In the genomic region with DNA sequence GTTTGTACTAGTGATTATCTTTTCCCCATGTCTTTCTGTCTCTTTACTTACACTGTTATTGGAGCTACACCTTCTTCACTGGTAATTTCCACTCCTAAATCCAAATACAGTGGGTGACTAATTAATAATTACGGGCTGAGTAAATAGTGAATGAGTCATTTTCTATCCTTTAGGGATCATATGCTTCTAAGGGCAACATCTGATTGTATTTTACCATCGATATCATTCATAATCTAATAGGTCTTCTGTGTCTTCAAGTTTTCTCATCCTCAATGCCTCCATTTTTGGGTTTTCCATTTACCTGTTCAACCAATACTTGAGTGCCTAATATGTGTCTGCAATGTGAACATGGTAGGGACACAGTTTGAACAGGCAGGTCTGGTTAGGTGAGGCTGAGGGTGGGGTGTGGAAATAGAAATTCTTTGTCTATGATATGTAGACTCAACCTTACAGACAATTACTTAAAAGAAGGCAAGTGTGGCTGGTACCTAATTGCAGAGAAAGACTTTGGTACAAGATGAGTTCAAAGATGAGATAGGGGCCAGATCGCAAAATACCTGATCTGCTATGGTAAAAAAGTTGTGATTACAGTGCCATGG, we compare ENCODE assay signal across 20 cellular contexts. TPM values are rescaled to one million over a fixed set of nuclear protein-coding genes. Genes with fewer than 3 reads are reported as not detected.
"Had no signal": no experiment of that assay in that cellular context is flagged by ENCODE, and none has a peak within 500 bp of the region (broad histone marks: within the 10 kb centered on the region; RNA-seq: fewer than 3 reads in every experiment).

No MANE protein-coding gene starts in this region.

- H3K9me3 ChIP-seq: gastrocnemius medialis, left lung, right atrium auricular region, suprapubic skin, transverse colon, vagina had no signal

- H3K4me1 ChIP-seq: left lung, suprapubic skin, vagina had no signal

- H3K4me3 ChIP-seq: cardiac muscle cell, gastrocnemius medialis, left lung, right atrium auricular region, suprapubic skin, transverse colon, vagina had no signal

- DNase-seq: activated CD4-positive, alpha-beta T cell treated with anti-CD3 and anti-CD28 coated beads, Interleukin-2, amount 50 U/mL, for 4 hours; activated gamma-delta T cell treated with Interleukin-2 at 50 U/mL for 16 hours; effector CD8-positive, alpha-beta T cell; gastrocnemius medialis; head of caudate nucleus; kidney; left lung; nephron progenitor cell; occipital lobe; stimulated activated CD4-positive, alpha-beta T cell treated with anti-CD3 and anti-CD28 coated beads, Interleukin-15, amount 100 ng/mL, for 24 hours; stimulated activated CD4-positive, alpha-beta T cell treated with anti-CD3 and anti-CD28 coated beads, Interleukin-4, amount 100 ng/mL, for 1 hour; stimulated activated naive CD8-positive, alpha-beta T cell treated with anti-CD3 and anti-CD28 coated beads, Interleukin-15, amount 100 ng/mL, for 72 hours; transverse colon had no signal

- H3K27me3 ChIP-seq: cardiac muscle cell, gastrocnemius medialis, left lung, right atrium auricular region, suprapubic skin, transverse colon, vagina had no signal

- H3K27ac ChIP-seq: cardiac muscle cell, gastrocnemius medialis, left lung, right atrium auricular region, suprapubic skin, transverse colon, vagina had no signal

- ATAC-seq: activated naive CD4-positive, alpha-beta T cell treated with anti-CD3 and anti-CD28 coated beads, Interleukin-2, amount 50 U/mL, for 72 hours; gastrocnemius medialis; left lung; stimulated activated naive CD8-positive, alpha-beta T cell treated with anti-CD3 and anti-CD28 coated beads, Interleukin-15, amount 100 ng/mL, for 72 hours had no signal

- H3K36me3 ChIP-seq: gastrocnemius medialis, left lung, vagina had no signal

RNA-seq across cellular contexts. Expression of gene FANK1, which starts 9.4 kb away (rescaled TPM):
- total RNA-seq: activated T-helper 1 cell treated with anti-CD3 and anti-CD28 coated beads, Interleukin-12 subunit alpha, Interleukin-12 subunit beta, Interleukin-2, Interleukin-4 antibody, amounts not matched to agents 30 ng/mL and 10 ng/mL and 1 ng/mL, durations not matched to agents 14 hours and 24 hours and 36 hours; skeletal muscle tissue had no signal
